Comparison of ENCODE assay signal across 8 cellular contexts in genomic region chr2:108635630-108636354, GRCh38.
A peak's percentile ranks its signal among the peaks of the same experiment; 100 is the strongest.
DNase-seq lines count a peak whose midpoint lies in the region; TF ChIP-seq lines count a peak whose summit lies in the region.

No MANE protein-coding gene starts in this region.

- H3K27me3 ChIP-seq in mesenchymal stem cell (ENCODE audit: control insufficient read depth in 1 of 2, insufficient read depth in 1 of 2, low read length in 2 of 2) (no peaks in the 10 kb centered on the region), MM.1S (replicated peaks; ENCODE audit: insufficient read depth, low read length) (no peaks in the 10 kb centered on the region)

- peak overlapping the region; percentile 70 to 89 for H3K18ac ChIP-seq in mesenchymal stem cell (ENCODE audit: low read depth in 1 of 2, low read length in 2 of 2)

- POLR2A ChIA-PET in HEK293 (lab: Yijun Ruan, JAX) = interaction anchor here (0.6 kb wide), 1 partner anchor 39 kb away, joined by 3 read pairs; no protein-coding TSS in a partner anchor

- no peaks in the 10 kb centered on the region for H3K79me1 ChIP-seq in mesenchymal stem cell (replicated peaks; ENCODE audit: low read length, poor library complexity, severe bottlenecking)

- H3K9me2 ChIP-seq in MM.1S (replicated peaks; ENCODE audit: insufficient read depth, low read length) = no peaks in the 10 kb centered on the region

- H3K79me2 ChIP-seq in MM.1S (ENCODE audit: low read length) = peaks cover 93% of the 10 kb centered on the region

- H2BK5ac ChIP-seq in mesenchymal stem cell (ENCODE audit: low read depth, low read length, poor library complexity, severe bottlenecking) = no peak overlapping the region

- no peak overlapping the region for H3K23ac ChIP-seq in mesenchymal stem cell (ENCODE audit: low read length in 2 of 2)

- WGBS in mesenchymal stem cell = 67% methylated on average over 7 of the region's 13 CpGs

- no peak overlapping the region for H3K4me2 ChIP-seq in mesenchymal stem cell (ENCODE audit: low read length, poor library complexity, severe bottlenecking)
- H3K4me2 ChIP-seq in MM.1S (ENCODE audit: low read depth, low read length) = no peak overlapping the region

- H2AFZ ChIP-seq in mesenchymal stem cell (ENCODE audit: low read depth, low read length) (no peak overlapping the region), MM.1S (ENCODE audit: low read length) (no peak overlapping the region)

- TF ChIP-seq CTCF in HEK293 (tag by site-specific recombination; IDR thresholded peaks at IDR 0.05) = no peak
- no peak for TF ChIP-seq CTCF in VCaP (conservative IDR thresholded peaks at IDR 0.05)
- no peak for TF ChIP-seq CTCF in MM.1S (IDR thresholded peaks at IDR 0.05; ENCODE audit: low read length)

- H3K4ac ChIP-seq in mesenchymal stem cell (ENCODE audit: low read depth in 1 of 2, low read length in 2 of 2) = peak overlapping the region; percentile 0 to 88

- H4K91ac ChIP-seq in mesenchymal stem cell (ENCODE audit: low read length) = peak overlapping the region; percentile 91

- H3K14ac ChIP-seq in mesenchymal stem cell (ENCODE audit: low read length in 2 of 2) = no peak overlapping the region

- H3K36me3 ChIP-seq in HEK293 (ENCODE audit: control insufficient read depth in 2 of 2, insufficient read depth in 1 of 2, low read length in 2 of 2) (no peaks in the 10 kb centered on the region), mesenchymal stem cell (ENCODE audit: control insufficient read depth in 1 of 2, insufficient read depth in 2 of 2, low read depth in 1 of 2, low read length in 2 of 2) (peaks cover 0 to 12% of the 10 kb centered on the region in 2 experiments), MM.1S (replicated peaks; ENCODE audit: insufficient read depth, low read length) (no peaks in the 10 kb centered on the region)

- H3K9ac ChIP-seq in mesenchymal stem cell (ENCODE audit: low read length) (peak overlapping the region; percentile 24), MM.1S (ENCODE audit: low read length) (no peak overlapping the region)

- no peak overlapping the region for H2BK15ac ChIP-seq in mesenchymal stem cell (ENCODE audit: low read depth, poor library complexity, severe bottlenecking)

- H3K9me3 ChIP-seq in HEK293 (ENCODE audit: control insufficient read depth, insufficient read depth, low read depth, low read length) = no peaks in the 10 kb centered on the region
- H3K9me3 ChIP-seq in mesenchymal stem cell (ENCODE audit: control insufficient read depth, low read length) = no peaks in the 10 kb centered on the region
- no peaks in the 10 kb centered on the region for H3K9me3 ChIP-seq in MM.1S (replicated peaks; ENCODE audit: insufficient read depth, low read length)

- peak overlapping the region in 1 of 2 experiments; percentile 71 for H2BK12ac ChIP-seq in mesenchymal stem cell (ENCODE audit: low read length in 2 of 2)

- no peaks in the 10 kb centered on the region for H3F3A ChIP-seq in MM.1S (ENCODE audit: insufficient read depth, low read length)

- CTCF ChIA-PET in HEK293 (lab: Yijun Ruan, JAX) = interaction anchor here (0.6 to 5.3 kb wide), 44 partner anchors 10 to 1942 kb away, joined by 3 to 98 read pairs (median 5); partner anchors contain the start of gene SULT1C2

- H3K27ac ChIP-seq in HEK293 (ENCODE audit: extremely low read depth, low read depth, low read length) = no peak overlapping the region; the same call in 1 of the 2 replicates
- H3K27ac ChIP-seq in VCaP = peak overlapping the region; percentile 99
- peak overlapping the region; percentile 65 for H3K27ac ChIP-seq in mesenchymal stem cell (ENCODE audit: low read length, poor library complexity, severe bottlenecking)
- H3K27ac ChIP-seq in MM.1S (ENCODE audit: low read length) = no peak overlapping the region

- H2BK120ac ChIP-seq in mesenchymal stem cell (ENCODE audit: low read depth, low read length) = peak overlapping the region; percentile 59

- H3K4me1 ChIP-seq in HEK293 (ENCODE audit: control insufficient read depth, insufficient read depth, low read length) = peaks cover 13% of the 10 kb centered on the region
- H3K4me1 ChIP-seq in mesenchymal stem cell (ENCODE audit: control insufficient read depth, insufficient read depth, low read depth, low read length) = peaks cover 39% of the 10 kb centered on the region
- H3K4me1 ChIP-seq in MM.1S (ENCODE audit: low read length) = peaks cover 5% of the 10 kb centered on the region; the same call in 1 of the 2 replicates

- peak; percentile 78 for DNase-seq in DMS 273 (lab: John Stamatoyannopoulos, UW; ENCODE audit: unreplicated experiment)
- DNase-seq in mesenchymal stem cell = no peak
- no peak for DNase-seq in MM.1S
- no peak for DNase-seq in KG1 (lab: John Stamatoyannopoulos, UW)
- no peak for DNase-seq in germinal center (ENCODE audit: low spot score)
- DNase-seq in occipital lobe (lab: John Stamatoyannopoulos, UW) = no peak

- H2AK5ac ChIP-seq in mesenchymal stem cell (ENCODE audit: low read length, severe bottlenecking) = peak overlapping the region; percentile 98

- H3K4me3 ChIP-seq in HEK293 (ENCODE audit: low read depth, low read length) = no peak overlapping the region
- no peak overlapping the region for H3K4me3 ChIP-seq in mesenchymal stem cell (ENCODE audit: insufficient read depth in 1 of 2, low read depth in 1 of 2, low read length in 2 of 2)
- no peak overlapping the region for H3K4me3 ChIP-seq in MM.1S (ENCODE audit: low read length)

- H4K20me1 ChIP-seq in MM.1S (ENCODE audit: insufficient read depth, low read length) = no peaks in the 10 kb centered on the region

- peak overlapping the region; percentile 84 for H4K8ac ChIP-seq in mesenchymal stem cell (ENCODE audit: low read length)

TF ChIP-seq in HEK293, 187 proteins besides CTCF, POLR2A, EP300 and RAD21:
- TF ChIP-seq SETDB1 (IDR thresholded peaks at IDR 0.05; ENCODE audit: insufficient read length, low read length) (no peak), ZBTB17 (tag by site-specific recombination; IDR thresholded peaks at IDR 0.05) (peak; percentile 91), IKZF3 (tag by site-specific recombination; IDR thresholded peaks at IDR 0.05) (no peak), KLF16 (tag by site-specific recombination; IDR thresholded peaks at IDR 0.05) (no peak), ZNF776 (tag by site-specific recombination; IDR thresholded peaks at IDR 0.05; ENCODE audit: borderline replicate concordance) (no peak), ZNF341 (tag by site-specific recombination; IDR thresholded peaks at IDR 0.05; ENCODE audit: low read depth) (peak; percentile 58; the same call in 1 of the 2 replicates), ZNF658 (tag by site-specific recombination; IDR thresholded peaks at IDR 0.05) (no peak), ZSCAN16 (tag by site-specific recombination; IDR thresholded peaks at IDR 0.05) (no peak), ZNF488 (tag by site-specific recombination; IDR thresholded peaks at IDR 0.05) (no peak), ZNF76 (tag by site-specific recombination; IDR thresholded peaks at IDR 0.05; ENCODE audit: borderline replicate concordance, low read depth) (no peak), REPIN1 (tag by site-specific recombination; IDR thresholded peaks at IDR 0.05; ENCODE audit: low read depth) (no peak), ZNF404 (tag by site-specific recombination; IDR thresholded peaks at IDR 0.05) (no peak), ZNF266 (tag by site-specific recombination; IDR thresholded peaks at IDR 0.05; ENCODE audit: low read depth) (no peak)

Comparison
In these comparisons a context has a peak if more than half of its experiments do, and no peak if none do; other contexts are left out.
1. H3K27ac ChIP-seq: peak in VCaP (single experiment) and mesenchymal stem cell (single experiment); none in HEK293 (single experiment) and MM.1S (single experiment).